1 cellular context compared by ENCODE assay signal in the genomic region with DNA sequence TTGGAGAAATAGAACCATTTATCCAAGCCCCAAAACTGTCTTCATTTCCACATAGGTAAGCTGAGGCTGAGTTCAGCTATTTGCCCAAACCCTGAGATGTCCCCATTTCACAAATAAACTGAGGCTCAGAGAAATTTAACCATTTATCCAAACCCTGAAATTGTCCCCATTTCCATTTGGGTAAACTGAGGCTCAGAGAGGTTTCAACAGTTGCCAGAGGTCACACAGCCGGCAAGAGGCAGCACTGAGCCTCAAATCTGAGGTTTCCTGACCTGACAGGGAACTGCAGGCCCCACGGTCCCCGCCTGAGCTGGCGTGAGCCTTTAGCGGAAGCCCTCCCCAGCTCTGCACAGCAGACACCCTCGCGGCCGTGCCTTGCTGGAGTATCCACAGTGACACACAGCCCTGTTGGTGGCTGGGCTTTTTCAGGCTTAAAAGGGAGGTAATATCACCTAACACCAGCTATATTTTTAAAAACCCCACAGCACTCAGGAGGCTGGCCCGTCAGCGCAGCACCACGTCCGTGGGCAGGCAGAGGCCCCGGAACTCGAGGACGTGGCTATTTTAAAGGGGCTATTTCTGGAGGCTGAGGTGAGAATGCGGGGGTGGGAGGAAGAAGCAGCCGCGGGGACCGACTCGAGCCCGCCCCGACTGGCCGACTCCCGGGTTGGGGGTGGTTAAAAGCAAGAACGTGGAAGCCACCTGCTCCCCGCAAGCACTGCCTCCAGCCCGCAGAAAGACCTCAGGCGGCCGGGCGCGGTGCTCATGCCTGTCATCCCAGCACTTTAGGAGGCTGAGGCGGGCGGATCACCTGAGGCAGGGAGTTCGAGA.
TF ChIP-seq lines count a peak whose summit lies in the region.

No MANE protein-coding gene starts in this region.

TF ChIP-seq in K562, 482 proteins besides CTCF, POLR2A, EP300 and RAD21 (continued from another document):
- TF ChIP-seq PRDM10 (IDR thresholded peaks at IDR 0.05; ENCODE audit: partially characterized antibody) (peak; percentile 37), PHF21A (IDR thresholded peaks at IDR 0.05; ENCODE audit: borderline replicate concordance, low read depth) (0 out of 2 replicates have a peak, but pooled peaks have one; percentile 23), SPI1 (IDR thresholded peaks at IDR 0.05; ENCODE audit: borderline replicate concordance, low read depth, low read length) (peak; percentile 29; the same call in 1 of the 2 replicates), MEF2A (IDR thresholded peaks at IDR 0.05; ENCODE audit: control insufficient read depth, low read depth, low read length) (peak; percentile 85), RBM25 (IDR thresholded peaks at IDR 0.05; ENCODE audit: low read depth, low read length, severe bottlenecking) (peak; percentile 33), SMARCA5 (IDR thresholded peaks at IDR 0.05) (peak; percentile 55; the same call in 1 of the 2 replicates), L3MBTL2 (IDR thresholded peaks at IDR 0.05) (0 out of 2 replicates have a peak, but pooled peaks have one; percentile 47), RBM39 (optimal IDR thresholded peaks at IDR 0.05; ENCODE audit: low read depth, low read length) (no peak), KDM1A (IDR thresholded peaks at IDR 0.05) (peak; percentile 36 to 69; a peak in 3 of 4 replicates), RCOR1 (IDR thresholded peaks at IDR 0.05; ENCODE audit: borderline replicate concordance in 1 of 2, low read depth in 2 of 2, low read length in 2 of 2) (peak in 1 of 2 experiments; percentile 46; a peak in 1 of 4 replicates), ADNP (tag; IDR thresholded peaks at IDR 0.05) (peak; percentile 79), E2F3 (CRISPR knock-in tag; IDR thresholded peaks at IDR 0.05) (no peak), MXI1 (IDR thresholded peaks at IDR 0.05; ENCODE audit: low read depth, low read length) (no peak), PHF20 (IDR thresholded peaks at IDR 0.05; ENCODE audit: partially characterized antibody) (peak; percentile 8), ZNF12 (CRISPR knock-in tag; IDR thresholded peaks at IDR 0.05) (0 out of 2 replicates have a peak, but pooled peaks have one; percentile 45), RREB1 (CRISPR knock-in tag; IDR thresholded peaks at IDR 0.05) (no peak), FOXA3 (CRISPR knock-in tag; conservative IDR thresholded peaks at IDR 0.05 in 1 of 2, IDR thresholded peaks at IDR 0.05 in 1 of 2) (0 out of 4 replicates have a peak, but pooled peaks of 1 of the 2 experiments have one; percentile 23), FOXK1 (CRISPR knock-in tag; IDR thresholded peaks at IDR 0.05; ENCODE audit: borderline replicate concordance) (0 out of 2 replicates have a peak, but pooled peaks have one; percentile 20), POLR2G (IDR thresholded peaks at IDR 0.05; ENCODE audit: low read depth, low read length) (peak; percentile 43; the same call in 1 of the 2 replicates), BCOR (IDR thresholded peaks at IDR 0.05) (peak; percentile 94), NFE2 (IDR thresholded peaks at IDR 0.05; ENCODE audit: low read depth) (no peak), GATAD2A (IDR thresholded peaks at IDR 0.05) (peak; percentile 50; the same call in 1 of the 2 replicates), CBX1 (IDR thresholded peaks at IDR 0.05; ENCODE audit: low read depth) (peak; percentile 28; the same call in 1 of the 2 replicates), CHD4 (IDR thresholded peaks at IDR 0.05; ENCODE audit: insufficient read depth, insufficient replicate concordance, low read depth, low read length, poor library complexity, severe bottlenecking) (peak; percentile 68), ASH1L (IDR thresholded peaks at IDR 0.05; ENCODE audit: borderline replicate concordance, low read depth, partially characterized antibody) (no peak), BRD9 (IDR thresholded peaks at IDR 0.05; ENCODE audit: low read depth, partially characterized antibody) (peak; percentile 85), ETV5 (CRISPR knock-in tag; IDR thresholded peaks at IDR 0.05; ENCODE audit: low read depth) (peak; percentile 44; the same call in 1 of the 2 replicates), EGR1 (conservative IDR thresholded peaks at IDR 0.05) (peak; percentile 94), ZNF511 (CRISPR knock-in tag; IDR thresholded peaks at IDR 0.05) (0 out of 2 replicates have a peak, but pooled peaks have one; percentile 45)
- TF ChIP-seq, protein P1, sequence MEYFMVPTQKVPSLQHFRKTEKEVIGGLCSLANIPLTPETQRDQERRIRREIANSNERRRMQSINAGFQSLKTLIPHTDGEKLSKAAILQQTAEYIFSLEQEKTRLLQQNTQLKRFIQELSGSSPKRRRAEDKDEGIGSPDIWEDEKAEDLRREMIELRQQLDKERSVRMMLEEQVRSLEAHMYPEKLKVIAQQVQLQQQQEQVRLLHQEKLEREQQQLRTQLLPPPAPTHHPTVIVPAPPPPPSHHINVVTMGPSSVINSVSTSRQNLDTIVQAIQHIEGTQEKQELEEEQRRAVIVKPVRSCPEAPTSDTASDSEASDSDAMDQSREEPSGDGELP (CRISPR knock-in tag; IDR thresholded peaks at IDR 0.05; ENCODE audit: borderline replicate concordance): peak; percentile 27; the same call in 1 of the 2 replicates
- TF ChIP-seq, protein P2, sequence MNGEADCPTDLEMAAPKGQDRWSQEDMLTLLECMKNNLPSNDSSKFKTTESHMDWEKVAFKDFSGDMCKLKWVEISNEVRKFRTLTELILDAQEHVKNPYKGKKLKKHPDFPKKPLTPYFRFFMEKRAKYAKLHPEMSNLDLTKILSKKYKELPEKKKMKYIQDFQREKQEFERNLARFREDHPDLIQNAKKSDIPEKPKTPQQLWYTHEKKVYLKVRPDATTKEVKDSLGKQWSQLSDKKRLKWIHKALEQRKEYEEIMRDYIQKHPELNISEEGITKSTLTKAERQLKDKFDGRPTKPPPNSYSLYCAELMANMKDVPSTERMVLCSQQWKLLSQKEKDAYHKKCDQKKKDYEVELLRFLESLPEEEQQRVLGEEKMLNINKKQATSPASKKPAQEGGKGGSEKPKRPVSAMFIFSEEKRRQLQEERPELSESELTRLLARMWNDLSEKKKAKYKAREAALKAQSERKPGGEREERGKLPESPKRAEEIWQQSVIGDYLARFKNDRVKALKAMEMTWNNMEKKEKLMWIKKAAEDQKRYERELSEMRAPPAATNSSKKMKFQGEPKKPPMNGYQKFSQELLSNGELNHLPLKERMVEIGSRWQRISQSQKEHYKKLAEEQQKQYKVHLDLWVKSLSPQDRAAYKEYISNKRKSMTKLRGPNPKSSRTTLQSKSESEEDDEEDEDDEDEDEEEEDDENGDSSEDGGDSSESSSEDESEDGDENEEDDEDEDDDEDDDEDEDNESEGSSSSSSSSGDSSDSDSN (IDR thresholded peaks at IDR 0.05; ENCODE audit: borderline replicate concordance in 1 of 2, low read depth in 2 of 2, low read length in 2 of 2): 0 out of 4 replicates have a peak, but pooled peaks of 1 of the 2 experiments have one; percentile 40
- TF ChIP-seq, protein P3, sequence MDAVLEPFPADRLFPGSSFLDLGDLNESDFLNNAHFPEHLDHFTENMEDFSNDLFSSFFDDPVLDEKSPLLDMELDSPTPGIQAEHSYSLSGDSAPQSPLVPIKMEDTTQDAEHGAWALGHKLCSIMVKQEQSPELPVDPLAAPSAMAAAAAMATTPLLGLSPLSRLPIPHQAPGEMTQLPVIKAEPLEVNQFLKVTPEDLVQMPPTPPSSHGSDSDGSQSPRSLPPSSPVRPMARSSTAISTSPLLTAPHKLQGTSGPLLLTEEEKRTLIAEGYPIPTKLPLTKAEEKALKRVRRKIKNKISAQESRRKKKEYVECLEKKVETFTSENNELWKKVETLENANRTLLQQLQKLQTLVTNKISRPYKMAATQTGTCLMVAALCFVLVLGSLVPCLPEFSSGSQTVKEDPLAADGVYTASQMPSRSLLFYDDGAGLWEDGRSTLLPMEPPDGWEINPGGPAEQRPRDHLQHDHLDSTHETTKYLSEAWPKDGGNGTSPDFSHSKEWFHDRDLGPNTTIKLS (IDR thresholded peaks at IDR 0.05; ENCODE audit: borderline replicate concordance, low read depth): peak; percentile 20; the same call in 1 of the 2 replicates
- TF ChIP-seq, protein P4, sequence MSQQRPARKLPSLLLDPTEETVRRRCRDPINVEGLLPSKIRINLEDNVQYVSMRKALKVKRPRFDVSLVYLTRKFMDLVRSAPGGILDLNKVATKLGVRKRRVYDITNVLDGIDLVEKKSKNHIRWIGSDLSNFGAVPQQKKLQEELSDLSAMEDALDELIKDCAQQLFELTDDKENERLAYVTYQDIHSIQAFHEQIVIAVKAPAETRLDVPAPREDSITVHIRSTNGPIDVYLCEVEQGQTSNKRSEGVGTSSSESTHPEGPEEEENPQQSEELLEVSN (IDR thresholded peaks at IDR 0.05; ENCODE audit: borderline replicate concordance in 1 of 2, extremely low read depth in 1 of 2, insufficient read depth in 1 of 2, insufficient read length in 1 of 2, low read depth in 1 of 2, low read length in 1 of 2, poor library complexity in 1 of 2, severe bottlenecking in 1 of 2): peak in 1 of 2 experiments; percentile 35
